1 cellular context compared by ENCODE assay signal in genomic region chr13:21227917-21228316, GRCh38.
TF ChIP-seq lines count a peak whose summit lies in the region.

No MANE protein-coding gene starts in this region.

TF ChIP-seq in HepG2, 621 proteins besides CTCF, POLR2A, EP300 and RAD21:
- TF ChIP-seq CEBPB (IDR thresholded peaks at IDR 0.05; ENCODE audit: borderline replicate concordance, low read depth, low read length) (peak; percentile 80), SNRNP70 (IDR thresholded peaks at IDR 0.05; ENCODE audit: low read depth, low read length) (no peak), ZBTB8A (CRISPR knock-in tag; IDR thresholded peaks at IDR 0.05; ENCODE audit: borderline replicate concordance, low read depth) (no peak), AGO1 (IDR thresholded peaks at IDR 0.05; ENCODE audit: low read depth, low read length, poor library complexity, severe bottlenecking) (no peak), PTBP1 (IDR thresholded peaks at IDR 0.05; ENCODE audit: low read depth, low read length, poor library complexity, severe bottlenecking) (no peak), ELF4 (CRISPR knock-in tag; IDR thresholded peaks at IDR 0.05; ENCODE audit: borderline replicate concordance) (no peak), TRIM24 (CRISPR knock-in tag; IDR thresholded peaks at IDR 0.05) (no peak), ATF3 (CRISPR knock-in tag; IDR thresholded peaks at IDR 0.05) (no peak), HNF1B (CRISPR knock-in tag; IDR thresholded peaks at IDR 0.05) (no peak), ZNF280B (CRISPR knock-in tag; IDR thresholded peaks at IDR 0.05; ENCODE audit: borderline replicate concordance) (no peak), CEBPG (CRISPR knock-in tag; IDR thresholded peaks at IDR 0.05) (peak; percentile 54; the same call in 1 of the 2 replicates), ZFP82 (CRISPR knock-in tag; IDR thresholded peaks at IDR 0.05; ENCODE audit: borderline replicate concordance) (no peak), ZNF432 (CRISPR knock-in tag; IDR thresholded peaks at IDR 0.05; ENCODE audit: borderline replicate concordance) (no peak), HNF4A (CRISPR knock-in tag; IDR thresholded peaks at IDR 0.05) (peak; percentile 41; the same call in 1 of the 2 replicates), MAZ (IDR thresholded peaks at IDR 0.05; ENCODE audit: borderline replicate concordance, low read depth, low read length) (no peak), MAZ (CRISPR knock-in tag; IDR thresholded peaks at IDR 0.05; ENCODE audit: low read depth) (no peak), SMARCE1 (IDR thresholded peaks at IDR 0.05; ENCODE audit: borderline replicate concordance) (no peak), ZNF768 (CRISPR knock-in tag; IDR thresholded peaks at IDR 0.05) (no peak), ZHX1 (CRISPR knock-in tag; IDR thresholded peaks at IDR 0.05; ENCODE audit: low read depth) (no peak), SYNCRIP (IDR thresholded peaks at IDR 0.05; ENCODE audit: insufficient read depth, low read depth, low read length) (no peak), ZNF644 (CRISPR knock-in tag; IDR thresholded peaks at IDR 0.05; ENCODE audit: low read depth) (peak; percentile 42; the same call in 1 of the 2 replicates), ZNF205 (CRISPR knock-in tag; IDR thresholded peaks at IDR 0.05) (peak; percentile 98), NR3C1 (CRISPR knock-in tag; IDR thresholded peaks at IDR 0.05) (no peak)
